ENCODE assay signal across 8 cellular contexts in the genomic region with DNA sequence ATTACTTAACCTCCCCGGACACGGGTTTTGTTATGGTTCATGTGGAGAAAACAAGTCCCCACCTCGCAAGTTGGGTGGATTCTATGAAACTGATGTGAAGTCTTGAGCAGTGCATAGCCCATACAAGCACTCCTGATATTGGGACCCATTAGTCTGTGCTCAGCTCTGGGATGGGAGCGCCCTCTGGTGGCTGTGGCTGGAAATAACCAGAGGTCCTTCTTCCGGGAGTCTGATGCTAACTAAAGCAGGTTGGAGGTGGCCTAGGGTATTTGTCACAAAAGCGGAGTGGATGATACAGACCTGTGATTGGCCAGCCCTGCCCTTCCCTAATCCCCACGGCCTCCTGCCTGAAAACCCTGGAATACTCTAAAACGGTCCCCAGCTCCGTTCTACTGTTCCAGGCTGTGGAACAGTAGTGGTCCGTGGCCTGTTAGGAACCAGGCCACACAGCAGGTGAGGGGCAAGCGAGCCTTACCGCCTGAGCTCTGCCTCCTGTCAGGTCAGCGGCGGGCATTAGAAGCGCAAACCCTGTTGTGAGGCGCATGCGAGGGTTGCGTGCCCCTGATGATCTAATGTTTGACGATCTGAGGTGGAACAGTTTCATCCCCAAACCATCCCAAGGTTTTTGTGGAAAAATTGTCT. TPM values are rescaled to one million over a fixed set of nuclear protein-coding genes. Genes with fewer than 3 reads are reported as not detected.
DNase-seq lines count a peak whose midpoint lies in the region; ATAC-seq, FAIRE-seq and TF ChIP-seq lines count a peak whose summit lies in the region.

No MANE protein-coding gene starts in this region.

- H3K4me3 Mint-ChIP-seq in naive thymus-derived CD4-positive, alpha-beta T cell: no peak overlapping the region

- H3K4me2 ChIP-seq in OCI-LY3 (ENCODE audit: low read length): no peak overlapping the region

- TF ChIP-seq CTCF in GM20000 (IDR thresholded peaks at IDR 0.05; ENCODE audit: extremely low read depth, missing control alignments) (peak; percentile 77), OCI-LY3 (IDR thresholded peaks at IDR 0.05; ENCODE audit: low read depth, low read length) (peak; percentile 95), esophagus muscularis mucosa (IDR thresholded peaks at IDR 0.05) (peak; percentile 94 to 96 (median 96))

- CTCF ChIA-PET in naive thymus-derived CD4-positive, alpha-beta T cell (lab: Charles Lee): interaction anchor here (0.6 to 18.2 kb wide), 13 partner anchors 12 to 89 kb away, joined by 3 to 346 read pairs (median 5); no protein-coding TSS in a partner anchor

- WGBS in esophagus muscularis mucosa: 22% methylated on average over 18 of the region's 19 CpGs

- H3K79me2 ChIP-seq in OCI-LY3 (ENCODE audit: low read length): peaks cover 6% of the 10 kb centered on the region

- H3K4me3 ChIP-seq in OCI-LY3 (ENCODE audit: low read length) (no peak overlapping the region), esophagus muscularis mucosa (no peak overlapping the region)
- H3K4me3 ChIP-seq in naive thymus-derived CD4-positive, alpha-beta T cell (ENCODE audit: low read length): no peak overlapping the region

- H3K9me3 ChIP-seq in OCI-LY3 (ENCODE audit: insufficient read depth, low read length) (no peaks in the 10 kb centered on the region), esophagus muscularis mucosa (no peaks in the 10 kb centered on the region)
- no peaks in the 10 kb centered on the region for H3K9me3 ChIP-seq in naive thymus-derived CD4-positive, alpha-beta T cell (ENCODE audit: control insufficient read depth in 2 of 3, low read length in 3 of 3)

- H3K4me1 ChIP-seq in OCI-LY3 (ENCODE audit: low read length): peaks cover 14% of the 10 kb centered on the region
- peaks cover 53 to 80% (median 73%) of the 10 kb centered on the region in 4 donors for H3K4me1 ChIP-seq in esophagus muscularis mucosa
- no peaks in the 10 kb centered on the region for H3K4me1 ChIP-seq in naive thymus-derived CD4-positive, alpha-beta T cell (ENCODE audit: control insufficient read depth in 2 of 2, insufficient read depth in 2 of 2, low read length in 2 of 2)

- H3K27ac Mint-ChIP-seq in naive thymus-derived CD4-positive, alpha-beta T cell: peak overlapping the region; percentile 35 to 82 (median 60)

- peaks cover 0 to 6% (median 0%) of the 10 kb centered on the region in 5 donors for H3K36me3 Mint-ChIP-seq in naive thymus-derived CD4-positive, alpha-beta T cell

- no peaks in the 10 kb centered on the region for H3K9me3 Mint-ChIP-seq in naive thymus-derived CD4-positive, alpha-beta T cell

- 0 out of 2 replicates have a peak, but pooled peaks cover 3% of the 10 kb centered on the region for H4K20me1 ChIP-seq in OCI-LY3 (ENCODE audit: insufficient read depth, low read length)

- ATAC-seq in naive thymus-derived CD4-positive, alpha-beta T cell: peak; percentile 95

- intact Hi-C loops in esophagus muscularis mucosa (cut with DNase I): loop anchor here (1.0 to 5.0 kb wide), 3 partner anchors 37 to 62 kb away; no protein-coding TSS in a partner anchor
- intact Hi-C loops in naive thymus-derived CD4-positive, alpha-beta T cell (cut with micrococcal nuclease): loop anchor here (1.0 to 2.0 kb wide), 10 partner anchors 20 to 128 kb away; no protein-coding TSS in a partner anchor

- no peaks in the 10 kb centered on the region for H3K27me3 ChIP-seq in OCI-LY3 (ENCODE audit: low read depth, low read length)
- no peaks in the 10 kb centered on the region for H3K27me3 ChIP-seq in esophagus muscularis mucosa
- no peaks in the 10 kb centered on the region for H3K27me3 ChIP-seq in naive thymus-derived CD4-positive, alpha-beta T cell (ENCODE audit: control insufficient read depth in 2 of 2, insufficient read depth in 2 of 2, low read length in 2 of 2)

- H2AFZ ChIP-seq in OCI-LY3 (ENCODE audit: low read depth, low read length): no peak overlapping the region

- POLR2A ChIA-PET in naive thymus-derived CD4-positive, alpha-beta T cell (lab: Charles Lee): interaction anchor here (0.6 to 4.4 kb wide), 12 partner anchors 12 to 66 kb away, joined by 3 to 19 read pairs (median 4); a partner anchor contains a TSS

- H3K9ac ChIP-seq in OCI-LY3 (ENCODE audit: low read length): no peak overlapping the region

- H3K36me3 ChIP-seq in OCI-LY3 (replicated peaks; ENCODE audit: low read depth, low read length) (peaks cover 10% of the 10 kb centered on the region), esophagus muscularis mucosa (peaks cover 8 to 40% (median 40%) of the 10 kb centered on the region in 4 donors)
- H3K36me3 ChIP-seq in naive thymus-derived CD4-positive, alpha-beta T cell (ENCODE audit: control insufficient read depth in 2 of 3, insufficient read depth in 3 of 3, low read length in 3 of 3): peaks cover 0 to 28% (median 4%) of the 10 kb centered on the region in 3 experiments

- H3K27me3 Mint-ChIP-seq in naive thymus-derived CD4-positive, alpha-beta T cell: no peaks in the 10 kb centered on the region

- TF ChIP-seq POLR2A in esophagus muscularis mucosa (IDR thresholded peaks at IDR 0.05; ENCODE audit: low read depth): no peak

- FAIRE-seq in HTR-8/SVneo (lab: Jason Lieb, UNC): no peak

- H3K4me1 Mint-ChIP-seq in naive thymus-derived CD4-positive, alpha-beta T cell: peaks cover 19 to 46% (median 25%) of the 10 kb centered on the region in 7 donors

- peak; percentile 84 for DNase-seq in D341Med (ENCODE audit: low spot score)
- peak; percentile 90 for DNase-seq in GM20000 (ENCODE audit: low spot score)
- DNase-seq in HTR-8/SVneo (ENCODE audit: insufficient read length, low spot score): peak; percentile 84
- peak; percentile 89 for DNase-seq in activated T-cell treated with anti-CD3 and anti-CD28 coated beads for 24 hours (ENCODE audit: low read depth)
- DNase-seq in esophagus muscularis mucosa (ENCODE audit: extremely low spot score): peak; percentile 99
- peak; percentile 77 to 96 (median 88) for DNase-seq in naive thymus-derived CD4-positive, alpha-beta T cell
- peak; percentile 76 to 93 (median 86) for DNase-seq in stimulated activated naive CD4-positive, alpha-beta T cell (lab: John Stamatoyannopoulos, UW)

- TF ChIP-seq EP300 in esophagus muscularis mucosa (IDR thresholded peaks at IDR 0.05): no peak

- H3K27ac ChIP-seq in OCI-LY3 (ENCODE audit: low read length) (no peak overlapping the region), esophagus muscularis mucosa (replicated peaks in 1 of 4) (peak overlapping the region; percentile 51 to 80 (median 61))
- H3K27ac ChIP-seq in naive thymus-derived CD4-positive, alpha-beta T cell (ENCODE audit: low read depth, low read length): no peak overlapping the region

RNA-seq across cellular contexts. Expression of a gene that starts 6.4 kb away (rescaled TPM):
- total RNA-seq in esophagus muscularis mucosa: 10 to 100 TPM; 34.5 to 56.0 (median 40.7) TPM
- 10 to 100 TPM in 2 of 5 experiments, 1 to 10 TPM in 3; 6.7 to 14.3 (median 10.0) TPM for total RNA-seq in naive thymus-derived CD4-positive, alpha-beta T cell
- 10 to 100 TPM; 12.5 to 15.6 TPM for polyA plus RNA-seq in naive thymus-derived CD4-positive, alpha-beta T cell

RNA-seq across cellular contexts. Expression of a gene that starts 20.7 kb away (rescaled TPM):
- 10 to 100 TPM; 18.3 to 48.2 (median 32.5) TPM for total RNA-seq in esophagus muscularis mucosa
- total RNA-seq in naive thymus-derived CD4-positive, alpha-beta T cell: 1 to 10 TPM in 2 of 5 experiments, under 1 TPM in 2, not detected in 1; 0.08 to 1.9 (median 1.1) TPM
- under 1 TPM in 1 of 2 donors, not detected in 1; 0.15 TPM for polyA plus RNA-seq in naive thymus-derived CD4-positive, alpha-beta T cell

RNA-seq across cellular contexts. Expression of a gene that starts 40.3 kb away (rescaled TPM):
- 100 to 1,000 TPM in 1 of 4 donors, 10 to 100 TPM in 3; 58.3 to 105 (median 82.5) TPM for total RNA-seq in esophagus muscularis mucosa
- 100 to 1,000 TPM; 150 to 194 (median 188) TPM for total RNA-seq in naive thymus-derived CD4-positive, alpha-beta T cell
- polyA plus RNA-seq in naive thymus-derived CD4-positive, alpha-beta T cell: 10 to 100 TPM; 16.7 to 36.7 TPM

RNA-seq across cellular contexts. Expression of a gene that starts 54.1 kb away (rescaled TPM):
- 1 to 10 TPM in 1 of 4 donors, under 1 TPM in 1, not detected in 2; 0.39 to 2.0 TPM for total RNA-seq in esophagus muscularis mucosa
- total RNA-seq in naive thymus-derived CD4-positive, alpha-beta T cell: not detected
- polyA plus RNA-seq in naive thymus-derived CD4-positive, alpha-beta T cell: not detected

Comparison
In these comparisons a context has a peak if more than half of its experiments do, and no peak if none do; other contexts are left out.
1. H3K27ac ChIP-seq: peak in esophagus muscularis mucosa (4 of 4); none in OCI-LY3 (single experiment) and naive thymus-derived CD4-positive, alpha-beta T cell (single experiment).
2. RNA of a gene that starts 20.7 kb away (total RNA-seq): 18.3 to 48.2 TPM in esophagus muscularis mucosa; 0.08 to 1.9 TPM in naive thymus-derived CD4-positive, alpha-beta T cell; every median in the first group is over 4 times any median in the second.
3. Peak in every context shown above with its lines, with median percentiles within 50 percentile points of each other: DNase-seq and CTCF ChIP-seq.